Comparison of ENCODE assay signal across 16 cellular contexts in the genomic region with DNA sequence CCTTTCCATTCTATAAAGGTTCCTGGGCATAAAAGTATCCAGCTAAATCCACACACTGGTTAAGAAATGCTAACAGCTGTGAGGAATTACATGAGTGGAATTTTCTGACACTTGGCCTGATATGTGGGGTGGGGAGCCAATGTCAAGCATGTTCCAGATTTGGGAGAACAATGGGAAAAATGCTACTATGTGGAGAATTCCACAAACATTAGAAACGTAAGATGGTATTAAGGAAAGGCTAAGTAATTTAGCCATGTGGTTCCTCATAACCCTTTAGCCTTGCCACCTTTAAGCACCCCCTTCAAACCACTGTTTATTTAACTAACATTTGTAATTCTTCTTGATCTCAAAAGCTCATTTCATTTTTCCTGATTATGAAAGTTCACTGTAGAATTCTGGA.
"Had no signal": no experiment of that assay in that cellular context is flagged by ENCODE, and none has a peak within 500 bp of the region (broad histone marks: within the 10 kb centered on the region; RNA-seq: fewer than 3 reads in every experiment).

No MANE protein-coding gene starts in this region.

- H3K36me3 Mint-ChIP-seq: activated CD4-positive, alpha-beta memory T cell treated with anti-CD3 and anti-CD28 coated beads for 36 hours; naive thymus-derived CD8-positive, alpha-beta T cell; T-cell had no signal

- H3K9me3 Mint-ChIP-seq: activated CD4-positive, alpha-beta memory T cell treated with anti-CD3 and anti-CD28 coated beads for 36 hours; central memory CD8-positive, alpha-beta T cell; naive thymus-derived CD8-positive, alpha-beta T cell; T-cell had no signal

- H3K4me3 Mint-ChIP-seq: activated CD4-positive, alpha-beta memory T cell treated with anti-CD3 and anti-CD28 coated beads for 36 hours; central memory CD8-positive, alpha-beta T cell; naive thymus-derived CD8-positive, alpha-beta T cell; T-cell had no signal

- DNase-seq: activated CD4-positive, alpha-beta memory T cell treated with anti-CD3 and anti-CD28 coated beads for 36 hours; activated T-cell treated with anti-CD3 and anti-CD28 coated beads, Interleukin-2, amount 50 U/mL, for 48 hours; dermis blood vessel endothelial cell; foreskin keratinocyte; head of caudate nucleus; islet precursor cell; midbrain; naive thymus-derived CD8-positive, alpha-beta T cell; stimulated activated CD4-positive, alpha-beta T cell treated with anti-CD3 and anti-CD28 coated beads, Interleukin-2, amount 100 ng/mL, for 48 hours; stimulated activated naive CD4-positive, alpha-beta T cell treated with Interleukin-2 at 50 U/mL for 16 hours; T-cell; T1000; upper lobe of left lung had no signal

- H3K4me3 ChIP-seq: suprapubic skin, upper lobe of left lung had no signal

- H3K27me3 Mint-ChIP-seq: activated CD4-positive, alpha-beta memory T cell treated with anti-CD3 and anti-CD28 coated beads for 36 hours; naive thymus-derived CD8-positive, alpha-beta T cell; progenitor cell of endocrine pancreas had no signal

- H3K4me1 Mint-ChIP-seq: central memory CD8-positive, alpha-beta T cell; naive thymus-derived CD8-positive, alpha-beta T cell; T-cell had no signal

- H3K27ac Mint-ChIP-seq: activated CD4-positive, alpha-beta memory T cell treated with anti-CD3 and anti-CD28 coated beads for 36 hours; naive thymus-derived CD8-positive, alpha-beta T cell; progenitor cell of endocrine pancreas; T-cell had no signal

- ATAC-seq: foreskin keratinocyte; naive thymus-derived CD8-positive, alpha-beta T cell; T-cell had no signal
